6 cellular contexts compared by ENCODE assay signal in the genomic region with DNA sequence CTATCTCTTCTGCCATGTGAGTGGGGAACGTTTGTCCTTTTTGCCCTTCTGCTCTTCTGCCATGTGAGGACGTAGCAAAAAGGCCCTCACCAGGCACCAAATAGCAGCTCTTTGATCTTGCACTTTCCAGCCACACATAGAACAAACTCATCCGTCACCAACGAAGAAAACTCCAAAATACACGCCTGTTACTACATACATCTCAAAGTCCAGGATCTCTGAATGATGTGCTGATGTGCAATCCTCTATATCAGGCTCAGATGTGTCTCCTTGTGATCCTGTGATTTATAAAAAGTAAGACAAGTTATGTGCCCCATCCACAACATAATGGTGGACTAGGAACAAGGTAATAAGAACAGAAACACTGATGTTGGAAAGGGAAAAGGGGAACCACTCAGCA.
"Had no signal": no experiment of that assay in that cellular context is flagged by ENCODE, and none has a peak within 500 bp of the region (broad histone marks: within the 10 kb centered on the region; RNA-seq: fewer than 3 reads in every experiment).

No MANE protein-coding gene starts in this region.

- ATAC-seq: K562 had no signal

- H3K4me3 ChIP-seq: K562 had no signal

- H3K27ac ChIP-seq: HL-60 had no signal

- FAIRE-seq: HTR-8/SVneo, K562 had no signal

- DNase-seq: IMR-90, KBM-7, KG1 had no signal
